ENCODE assay signal across 17 cellular contexts in the genomic region with DNA sequence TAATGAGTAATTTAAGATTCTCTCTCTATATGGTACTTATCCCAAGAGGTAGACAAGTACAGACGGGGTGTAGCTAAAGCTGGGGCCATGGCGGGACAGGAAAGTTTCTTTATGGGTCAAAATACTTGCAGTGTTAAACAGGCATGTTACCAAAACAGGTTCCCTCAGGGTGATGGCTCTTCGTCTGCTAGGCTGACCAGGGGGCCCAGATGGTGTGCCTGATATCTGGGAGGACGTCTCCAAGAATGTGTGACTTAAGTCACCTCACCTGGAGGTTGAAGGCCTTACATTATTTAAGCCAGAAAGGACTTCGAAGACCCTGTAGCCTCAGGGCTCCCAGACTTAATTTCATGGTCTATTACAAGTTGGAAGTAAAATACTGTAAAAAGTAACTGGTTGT. TPM values are rescaled to one million over a fixed set of nuclear protein-coding genes. Genes with fewer than 3 reads are reported as not detected.
DNase-seq lines count a peak whose midpoint lies in the region; ATAC-seq, FAIRE-seq and TF ChIP-seq lines count a peak whose summit lies in the region.
"Had no signal": no experiment of that assay in that cellular context is flagged by ENCODE, and none has a peak within 500 bp of the region (broad histone marks: within the 10 kb centered on the region; RNA-seq: fewer than 3 reads in every experiment).

No MANE protein-coding gene starts in this region.

- intact Hi-C loops in esophagus muscularis mucosa (cut with DNase I) = loop anchor here (10.0 kb wide), 1 partner anchor 81 kb away; no protein-coding TSS in a partner anchor

- no peak overlapping the region for H3K4ac ChIP-seq in trophoblast cell (ENCODE audit: low read depth, low read length)

- no peak overlapping the region for H4K12ac ChIP-seq in trophoblast cell (ENCODE audit: low read depth, low read length)

- FAIRE-seq in D721Med (lab: Jason Lieb, UNC) = no peak
- FAIRE-seq: HTR-8/SVneo had no signal

- peaks cover 41% of the 10 kb centered on the region for H3K4me1 ChIP-seq in adipocyte (ENCODE audit: control insufficient read depth, insufficient read depth, low read length)
- H3K4me1 ChIP-seq in esophagus muscularis mucosa = peaks cover 28 to 73% (median 67%) of the 10 kb centered on the region in 4 donors
- peaks cover 9% of the 10 kb centered on the region in 2 experiments for H3K4me1 ChIP-seq in trophoblast cell (ENCODE audit: control insufficient read depth in 1 of 2, insufficient read depth in 2 of 2, low read length in 2 of 2)
- peaks cover 5 to 16% (median 12%) of the 10 kb centered on the region in 4 donors for H3K4me1 ChIP-seq in upper lobe of left lung

- peak overlapping the region; percentile 15 for H3K14ac ChIP-seq in trophoblast cell (ENCODE audit: low read length)

- no peak overlapping the region for H3K18ac ChIP-seq in trophoblast cell (ENCODE audit: low read length)

- H3K9ac ChIP-seq in adipocyte (ENCODE audit: low read length) (peak overlapping the region; percentile 78), trophoblast cell (ENCODE audit: low read length) (no peak overlapping the region)
- H3K9ac ChIP-seq: SK-N-SH had no signal

- no peaks in the 10 kb centered on the region for H3K79me2 ChIP-seq in trophoblast cell (ENCODE audit: control insufficient read depth, insufficient read depth, low read length, poor library complexity)

- ATAC-seq in upper lobe of left lung (ENCODE audit: low FRiP score in 2 of 2) (no peak), GM21717 (IDR thresholded peaks at IDR 0.05; ENCODE audit: unreplicated experiment) (no peak)

- H3K36me3 ChIP-seq in adipocyte (ENCODE audit: control insufficient read depth, insufficient read depth, low read length, severe bottlenecking) = no peaks in the 10 kb centered on the region
- H3K36me3 ChIP-seq in esophagus muscularis mucosa = no peaks in the 10 kb centered on the region
- no peaks in the 10 kb centered on the region for H3K36me3 ChIP-seq in trophoblast cell (ENCODE audit: control insufficient read depth in 1 of 2, insufficient read depth in 2 of 2, low read length in 2 of 2)
- no peaks in the 10 kb centered on the region for H3K36me3 ChIP-seq in upper lobe of left lung

- no peak for DNase-seq in adipocyte (ENCODE audit: low read depth)
- peak; percentile 87 for DNase-seq in esophagus muscularis mucosa (ENCODE audit: extremely low spot score)
- DNase-seq in trophoblast cell = no peak
- DNase-seq in upper lobe of left lung = no peak
- DNase-seq in activated CD4-positive, alpha-beta T cell treated with anti-CD3 and anti-CD28 coated beads for 1 hour = no peak
- no peak for DNase-seq in D721Med (ENCODE audit: insufficient read length, low spot score)
- DNase-seq: activated CD4-positive, alpha-beta T cell treated with anti-CD3 and anti-CD28 coated beads, Interleukin-2, amount 10 ng/mL, durations not matched to agents 7 days and 5 days; activated naive CD4-positive, alpha-beta T cell; dermis blood vessel endothelial cell; DMS79; HCEC 1CT; NCI-H187 treated with DMSO at 0.1 percent for 48 hours; NCI-H524; SK-N-SH had no signal

- H3K27ac ChIP-seq in esophagus muscularis mucosa (replicated peaks in 1 of 4) (peak overlapping the region; percentile 65 to 85 (median 77)), trophoblast cell (ENCODE audit: low read depth, low read length) (no peak overlapping the region), upper lobe of left lung (peak overlapping the region; percentile 43 to 75 (median 51))
- H3K27ac ChIP-seq: C4-2B had no signal

- WGBS in esophagus muscularis mucosa = 86% methylated on average over 5 of the region's 5 CpGs
- WGBS in trophoblast cell (ENCODE audit: extremely low coverage, insufficient coverage, insufficient read length) = no CpG with 5 or more reads among the region's 5 CpGs
- WGBS in upper lobe of left lung, 2 donors = 69 to 75% methylated on average over 5 of the region's 5 CpGs

- H3K4me2 ChIP-seq in trophoblast cell (ENCODE audit: low read length) = no peak overlapping the region
- H3K4me2 ChIP-seq: SK-N-SH had no signal

- no peak overlapping the region for H2AK5ac ChIP-seq in trophoblast cell (ENCODE audit: low read length)

- peak overlapping the region; percentile 27 for H2BK5ac ChIP-seq in trophoblast cell (ENCODE audit: low read depth, low read length, poor library complexity)

- TF ChIP-seq CTCF in esophagus muscularis mucosa (IDR thresholded peaks at IDR 0.05) = no peak
- TF ChIP-seq CTCF in upper lobe of left lung (IDR thresholded peaks at IDR 0.05) = no peak
- no peak for TF ChIP-seq CTCF in D721Med (IDR thresholded peaks at IDR 0.05; ENCODE audit: insufficient read depth, missing control alignments)

- H2BK120ac ChIP-seq in trophoblast cell (ENCODE audit: insufficient read depth, low read length, poor library complexity) = no peak overlapping the region

- peaks cover 7% of the 10 kb centered on the region for H3K79me1 ChIP-seq in trophoblast cell (ENCODE audit: low read length)

- H2AFZ ChIP-seq in trophoblast cell (ENCODE audit: insufficient read depth, low read length, poor library complexity) = no peak overlapping the region

- no peak overlapping the region for H3K23ac ChIP-seq in trophoblast cell (ENCODE audit: low read length)

- TF ChIP-seq EP300 in esophagus muscularis mucosa (IDR thresholded peaks at IDR 0.05) (no peak), upper lobe of left lung (IDR thresholded peaks at IDR 0.05) (no peak)

- TF ChIP-seq POLR2A in esophagus muscularis mucosa (IDR thresholded peaks at IDR 0.05; ENCODE audit: low read depth) (no peak), upper lobe of left lung (IDR thresholded peaks at IDR 0.05) (no peak)

- peak overlapping the region; percentile 60 for H4K91ac ChIP-seq in trophoblast cell (ENCODE audit: low read depth, low read length)

- H3K4me3 ChIP-seq in adipocyte (ENCODE audit: low read length) (no peak overlapping the region), esophagus muscularis mucosa (no peak overlapping the region), trophoblast cell (ENCODE audit: low read depth, low read length) (no peak overlapping the region), upper lobe of left lung (no peak overlapping the region)

- peak overlapping the region; percentile 48 for H4K8ac ChIP-seq in trophoblast cell (ENCODE audit: low read depth, low read length)

- H3K9me3 ChIP-seq in adipocyte (ENCODE audit: control insufficient read depth, low read length) (no peaks in the 10 kb centered on the region), esophagus muscularis mucosa (no peaks in the 10 kb centered on the region), trophoblast cell (ENCODE audit: insufficient read depth, low read depth, low read length) (peaks cover 2% of the 10 kb centered on the region), upper lobe of left lung (no peaks in the 10 kb centered on the region)
- H3K9me3 ChIP-seq: SK-N-SH had no signal

- H2BK12ac ChIP-seq in trophoblast cell (ENCODE audit: low read length) = no peak overlapping the region

- H3K27me3 ChIP-seq in adipocyte (replicated peaks; ENCODE audit: control insufficient read depth, insufficient read depth, low read length) (no peaks in the 10 kb centered on the region), esophagus muscularis mucosa (no peaks in the 10 kb centered on the region), trophoblast cell (ENCODE audit: insufficient read depth, low read length) (no peaks in the 10 kb centered on the region), upper lobe of left lung (no peaks in the 10 kb centered on the region)

RNA-seq across cellular contexts. Expression of a gene that starts 52.7 kb away (rescaled TPM):
- 10 to 100 TPM; 24.5 to 36.8 (median 33.8) TPM for total RNA-seq in esophagus muscularis mucosa
- 0.32 and 0.34 TPM in 2 replicates for polyA plus RNA-seq in trophoblast cell (2013)
- total RNA-seq in upper lobe of left lung = 10 to 100 TPM; 12.5 to 46.7 (median 25.4) TPM
- total RNA-seq: activated CD4-positive, alpha-beta T cell treated with anti-CD3 and anti-CD28 coated beads, Interleukin-2, amount 10 ng/mL, durations not matched to agents 7 days and 5 days had no signal
- polyA plus RNA-seq: SK-N-SH had no signal
